1 cellular context compared by ENCODE assay signal in genomic region chr1:31064115-31064514, GRCh38.
A peak's percentile ranks its signal among the peaks of the same experiment; 100 is the strongest.
TF ChIP-seq lines count a peak whose summit lies in the region.

No MANE protein-coding gene starts in this region.

TF ChIP-seq in HepG2, 621 proteins besides CTCF, POLR2A, EP300 and RAD21 (continued from another document and continues in another):
- TF ChIP-seq HNF1A (IDR thresholded peaks at IDR 0.05; ENCODE audit: low read depth), result peak; percentile 51
- TF ChIP-seq HNF1A (CRISPR knock-in tag; IDR thresholded peaks at IDR 0.05; ENCODE audit: borderline replicate concordance), result peak; percentile 20; the same call in 1 of the 2 replicates
- no peak for TF ChIP-seq RBAK (CRISPR knock-in tag; IDR thresholded peaks at IDR 0.05)
- no peak for TF ChIP-seq TMF1 (CRISPR knock-in tag; IDR thresholded peaks at IDR 0.05; ENCODE audit: low read depth)
- TF ChIP-seq FOXA3 (CRISPR knock-in tag; IDR thresholded peaks at IDR 0.05), result peak; percentile 78
- no peak for TF ChIP-seq ZNF747 (CRISPR knock-in tag; IDR thresholded peaks at IDR 0.05; ENCODE audit: borderline replicate concordance)
- TF ChIP-seq ZNF563 (CRISPR knock-in tag; IDR thresholded peaks at IDR 0.05), result no peak
- no peak for TF ChIP-seq IRF2 (CRISPR knock-in tag; IDR thresholded peaks at IDR 0.05)
- TF ChIP-seq FOSL1 (CRISPR knock-in tag; IDR thresholded peaks at IDR 0.05; ENCODE audit: borderline replicate concordance), result no peak
- no peak for TF ChIP-seq ATRX (CRISPR knock-in tag; IDR thresholded peaks at IDR 0.05; ENCODE audit: borderline replicate concordance)
- TF ChIP-seq NFIC (IDR thresholded peaks at IDR 0.05; ENCODE audit: low read length), result peak; percentile 84; the same call in 1 of the 2 replicates
- no peak for TF ChIP-seq TEAD2 (CRISPR knock-in tag; IDR thresholded peaks at IDR 0.05)
- no peak for TF ChIP-seq RARG (CRISPR knock-in tag; IDR thresholded peaks at IDR 0.05; ENCODE audit: low read depth)
- no peak for TF ChIP-seq ZNF34 (CRISPR knock-in tag; IDR thresholded peaks at IDR 0.05; ENCODE audit: borderline replicate concordance)
- no peak for TF ChIP-seq ZNF318 (CRISPR knock-in tag; IDR thresholded peaks at IDR 0.05)
- no peak for TF ChIP-seq ZBTB21 (CRISPR knock-in tag; IDR thresholded peaks at IDR 0.05)
- no peak for TF ChIP-seq BORCS8-MEF2B (CRISPR knock-in tag; IDR thresholded peaks at IDR 0.05)
- TF ChIP-seq ZNF713 (CRISPR knock-in tag; IDR thresholded peaks at IDR 0.05), result no peak
- no peak for TF ChIP-seq TOPORS (CRISPR knock-in tag; IDR thresholded peaks at IDR 0.05)
- peak; percentile 41; the same call in 1 of the 2 replicates for TF ChIP-seq HDAC1 (CRISPR knock-in tag; IDR thresholded peaks at IDR 0.05)
- peak; percentile 90; the same call in 1 of the 2 replicates for TF ChIP-seq CBFB (CRISPR knock-in tag; IDR thresholded peaks at IDR 0.05)
- no peak for TF ChIP-seq XRCC5 (optimal IDR thresholded peaks at IDR 0.05; ENCODE audit: low read length)
- TF ChIP-seq RELA (CRISPR knock-in tag; IDR thresholded peaks at IDR 0.05), result no peak
- TF ChIP-seq FOXM1 (CRISPR knock-in tag; IDR thresholded peaks at IDR 0.05), result no peak
- TF ChIP-seq ZNF510 (CRISPR knock-in tag; IDR thresholded peaks at IDR 0.05; ENCODE audit: low read depth), result no peak
- no peak for TF ChIP-seq ZNF775 (CRISPR knock-in tag; IDR thresholded peaks at IDR 0.05; ENCODE audit: borderline replicate concordance)
- peak; percentile 63; the same call in 1 of the 2 replicates for TF ChIP-seq BCL6 (CRISPR knock-in tag; IDR thresholded peaks at IDR 0.05)
- TF ChIP-seq ZNF639 (CRISPR knock-in tag; conservative IDR thresholded peaks at IDR 0.05), result no peak
- TF ChIP-seq ZNF550 (CRISPR knock-in tag; IDR thresholded peaks at IDR 0.05; ENCODE audit: borderline replicate concordance), result no peak
- TF ChIP-seq ZNF142 (CRISPR knock-in tag; IDR thresholded peaks at IDR 0.05), result no peak
- TF ChIP-seq KDM3A (CRISPR knock-in tag; IDR thresholded peaks at IDR 0.05; ENCODE audit: low read depth), result no peak
- no peak for TF ChIP-seq DR1 (CRISPR knock-in tag; IDR thresholded peaks at IDR 0.05)
- peak; percentile 65; the same call in 1 of the 2 replicates for TF ChIP-seq ZBTB10 (CRISPR knock-in tag; IDR thresholded peaks at IDR 0.05; ENCODE audit: borderline replicate concordance)
- TF ChIP-seq TFE3 (CRISPR knock-in tag; IDR thresholded peaks at IDR 0.05), result no peak
- no peak for TF ChIP-seq NR2F1 (CRISPR knock-in tag; IDR thresholded peaks at IDR 0.05)
